Comparison of ENCODE assay signal across 1 cellular context in the genomic region with DNA sequence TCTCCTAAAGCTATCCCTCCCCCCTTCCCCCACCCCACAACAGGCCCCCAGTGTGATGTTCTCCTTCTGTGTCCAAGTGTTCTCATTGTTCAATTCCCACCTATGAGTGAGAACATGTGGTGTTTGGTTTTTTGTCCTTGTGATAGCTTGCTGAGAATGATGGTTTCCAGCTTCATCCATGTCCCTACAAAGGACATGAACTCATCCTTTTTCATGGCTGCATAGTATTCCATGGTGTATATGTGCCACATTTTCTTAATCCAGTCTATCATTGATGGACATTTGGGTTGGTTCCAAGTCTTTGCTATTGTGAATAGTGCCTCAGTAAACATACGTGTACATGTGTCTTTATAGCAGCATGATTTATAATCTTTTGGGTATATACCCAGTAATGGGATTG. TPM values are rescaled to one million over a fixed set of nuclear protein-coding genes. Genes with fewer than 3 reads are reported as not detected.
"Had no signal": no experiment of that assay in that cellular context is flagged by ENCODE, and none has a peak within 500 bp of the region (broad histone marks: within the 10 kb centered on the region; RNA-seq: fewer than 3 reads in every experiment).

No MANE protein-coding gene starts in this region.

RNA-seq across cellular contexts. Expression of gene IL20RB, which starts 59.5 kb away (rescaled TPM):
- total RNA-seq: ascending aorta had no signal
